ENCODE assay signal across 2 cellular contexts in the genomic region with DNA sequence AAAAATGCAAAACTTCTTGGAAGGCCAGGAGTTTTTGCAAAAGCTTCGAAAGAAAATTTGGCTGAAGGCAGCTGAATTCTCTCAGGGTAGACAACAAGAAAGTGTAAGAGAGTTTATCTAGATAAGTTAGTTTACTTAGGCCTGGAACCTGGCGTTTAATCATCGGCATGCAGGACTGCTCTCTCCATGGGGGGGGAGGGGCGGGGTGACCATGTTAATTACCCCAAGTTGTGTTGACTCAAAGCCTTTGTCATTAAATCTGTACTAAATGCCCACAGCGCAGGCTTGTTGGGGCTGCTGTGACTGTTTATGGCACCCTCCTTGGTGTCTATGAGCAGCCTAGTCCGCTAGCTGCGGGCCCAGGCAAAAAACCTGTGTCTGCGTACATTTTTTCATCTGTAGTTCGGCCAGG.
A peak's percentile ranks its signal among the peaks of the same experiment; 100 is the strongest.
TF ChIP-seq lines count a peak whose summit lies in the region.

No MANE protein-coding gene starts in this region.

TF ChIP-seq in GM23338, 12 proteins besides CTCF, POLR2A, EP300 and RAD21:
- TF ChIP-seq, protein P1, sequence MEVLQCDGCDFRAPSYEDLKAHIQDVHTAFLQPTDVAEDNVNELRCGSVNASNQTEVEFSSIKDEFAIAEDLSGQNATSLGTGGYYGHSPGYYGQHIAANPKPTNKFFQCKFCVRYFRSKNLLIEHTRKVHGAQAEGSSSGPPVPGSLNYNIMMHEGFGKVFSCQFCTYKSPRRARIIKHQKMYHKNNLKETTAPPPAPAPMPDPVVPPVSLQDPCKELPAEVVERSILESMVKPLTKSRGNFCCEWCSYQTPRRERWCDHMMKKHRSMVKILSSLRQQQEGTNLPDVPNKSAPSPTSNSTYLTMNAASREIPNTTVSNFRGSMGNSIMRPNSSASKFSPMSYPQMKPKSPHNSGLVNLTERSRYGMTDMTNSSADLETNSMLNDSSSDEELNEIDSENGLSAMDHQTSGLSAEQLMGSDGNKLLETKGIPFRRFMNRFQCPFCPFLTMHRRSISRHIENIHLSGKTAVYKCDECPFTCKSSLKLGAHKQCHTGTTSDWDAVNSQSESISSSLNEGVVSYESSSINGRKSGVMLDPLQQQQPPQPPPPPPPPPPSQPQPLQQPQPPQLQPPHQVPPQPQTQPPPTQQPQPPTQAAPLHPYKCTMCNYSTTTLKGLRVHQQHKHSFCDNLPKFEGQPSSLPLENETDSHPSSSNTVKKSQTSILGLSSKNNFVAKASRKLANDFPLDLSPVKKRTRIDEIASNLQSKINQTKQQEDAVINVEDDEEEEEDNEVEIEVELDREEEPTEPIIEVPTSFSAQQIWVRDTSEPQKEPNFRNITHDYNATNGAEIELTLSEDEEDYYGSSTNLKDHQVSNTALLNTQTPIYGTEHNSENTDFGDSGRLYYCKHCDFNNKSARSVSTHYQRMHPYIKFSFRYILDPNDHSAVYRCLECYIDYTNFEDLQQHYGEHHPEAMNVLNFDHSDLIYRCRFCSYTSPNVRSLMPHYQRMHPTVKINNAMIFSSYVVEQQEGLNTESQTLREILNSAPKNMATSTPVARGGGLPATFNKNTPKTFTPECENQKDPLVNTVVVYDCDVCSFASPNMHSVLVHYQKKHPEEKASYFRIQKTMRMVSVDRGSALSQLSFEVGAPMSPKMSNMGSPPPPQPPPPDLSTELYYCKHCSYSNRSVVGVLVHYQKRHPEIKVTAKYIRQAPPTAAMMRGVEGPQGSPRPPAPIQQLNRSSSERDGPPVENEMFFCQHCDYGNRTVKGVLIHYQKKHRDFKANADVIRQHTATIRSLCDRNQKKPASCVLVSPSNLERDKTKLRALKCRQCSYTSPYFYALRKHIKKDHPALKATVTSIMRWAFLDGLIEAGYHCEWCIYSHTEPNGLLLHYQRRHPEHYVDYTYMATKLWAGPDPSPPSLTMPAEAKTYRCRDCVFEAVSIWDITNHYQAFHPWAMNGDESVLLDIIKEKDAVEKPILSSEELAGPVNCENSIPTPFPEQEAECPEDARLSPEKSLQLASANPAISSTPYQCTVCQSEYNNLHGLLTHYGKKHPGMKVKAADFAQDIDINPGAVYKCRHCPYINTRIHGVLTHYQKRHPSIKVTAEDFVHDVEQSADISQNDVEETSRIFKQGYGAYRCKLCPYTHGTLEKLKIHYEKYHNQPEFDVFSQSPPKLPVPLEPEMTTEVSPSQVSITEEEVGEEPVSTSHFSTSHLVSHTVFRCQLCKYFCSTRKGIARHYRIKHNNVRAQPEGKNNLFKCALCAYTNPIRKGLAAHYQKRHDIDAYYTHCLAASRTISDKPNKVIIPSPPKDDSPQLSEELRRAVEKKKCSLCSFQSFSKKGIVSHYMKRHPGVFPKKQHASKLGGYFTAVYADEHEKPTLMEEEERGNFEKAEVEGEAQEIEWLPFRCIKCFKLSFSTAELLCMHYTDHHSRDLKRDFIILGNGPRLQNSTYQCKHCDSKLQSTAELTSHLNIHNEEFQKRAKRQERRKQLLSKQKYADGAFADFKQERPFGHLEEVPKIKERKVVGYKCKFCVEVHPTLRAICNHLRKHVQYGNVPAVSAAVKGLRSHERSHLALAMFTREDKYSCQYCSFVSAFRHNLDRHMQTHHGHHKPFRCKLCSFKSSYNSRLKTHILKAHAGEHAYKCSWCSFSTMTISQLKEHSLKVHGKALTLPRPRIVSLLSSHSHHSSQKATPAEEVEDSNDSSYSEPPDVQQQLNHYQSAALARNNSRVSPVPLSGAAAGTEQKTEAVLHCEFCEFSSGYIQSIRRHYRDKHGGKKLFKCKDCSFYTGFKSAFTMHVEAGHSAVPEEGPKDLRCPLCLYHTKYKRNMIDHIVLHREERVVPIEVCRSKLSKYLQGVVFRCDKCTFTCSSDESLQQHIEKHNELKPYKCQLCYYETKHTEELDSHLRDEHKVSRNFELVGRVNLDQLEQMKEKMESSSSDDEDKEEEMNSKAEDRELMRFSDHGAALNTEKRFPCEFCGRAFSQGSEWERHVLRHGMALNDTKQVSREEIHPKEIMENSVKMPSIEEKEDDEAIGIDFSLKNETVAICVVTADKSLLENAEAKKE (CRISPR knock-in tag; IDR thresholded peaks at IDR 0.05) = no peak
- TF ChIP-seq JUNB (IDR thresholded peaks at IDR 0.05; ENCODE audit: unreplicated experiment) (no peak), ZNF114 (CRISPR knock-in tag; IDR thresholded peaks at IDR 0.05) (no peak), NANOG (IDR thresholded peaks at IDR 0.05; ENCODE audit: borderline replicate concordance) (0 out of 2 replicates have a peak, but pooled peaks have one; percentile 13), STAT1 (IDR thresholded peaks at IDR 0.05; ENCODE audit: unreplicated experiment) (no peak)

TF ChIP-seq in WTC11, 78 proteins besides CTCF, POLR2A, EP300 and RAD21 (continued from another document):
- TF ChIP-seq, protein P2, sequence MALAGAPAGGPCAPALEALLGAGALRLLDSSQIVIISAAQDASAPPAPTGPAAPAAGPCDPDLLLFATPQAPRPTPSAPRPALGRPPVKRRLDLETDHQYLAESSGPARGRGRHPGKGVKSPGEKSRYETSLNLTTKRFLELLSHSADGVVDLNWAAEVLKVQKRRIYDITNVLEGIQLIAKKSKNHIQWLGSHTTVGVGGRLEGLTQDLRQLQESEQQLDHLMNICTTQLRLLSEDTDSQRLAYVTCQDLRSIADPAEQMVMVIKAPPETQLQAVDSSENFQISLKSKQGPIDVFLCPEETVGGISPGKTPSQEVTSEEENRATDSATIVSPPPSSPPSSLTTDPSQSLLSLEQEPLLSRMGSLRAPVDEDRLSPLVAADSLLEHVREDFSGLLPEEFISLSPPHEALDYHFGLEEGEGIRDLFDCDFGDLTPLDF (CRISPR knock-in tag; IDR thresholded peaks at IDR 0.05) = no peak
TF ChIP-seq in WTC11: peak in this region for 0.
